In genomic region chr9:12723409-12724028, GRCh38 we compare ENCODE assay signal across 8 cellular contexts. TPM values are rescaled to one million over a fixed set of nuclear protein-coding genes. Genes with fewer than 3 reads are reported as not detected.
DNase-seq lines count a peak whose midpoint lies in the region; ATAC-seq, FAIRE-seq and TF ChIP-seq lines count a peak whose summit lies in the region.

No MANE protein-coding gene starts in this region.

- ATAC-seq in HG02885 (IDR thresholded peaks at IDR 0.05; ENCODE audit: poor library complexity, unreplicated experiment), result peak; percentile 37
- peak; percentile 70 for ATAC-seq in left colon
- ATAC-seq in GM18517 (IDR thresholded peaks at IDR 0.05; ENCODE audit: unreplicated experiment), result no peak
- no peak for ATAC-seq in stimulated activated naive B cell treated with anti-CD40 and anti-IgM and Interleukin-4, amounts not matched to agents 10 μg/mL and 1 μg/mL and 100 μg/mL, for 72 hours (replicated peaks)

- peaks cover 1 to 3% of the 10 kb centered on the region in 2 donors for H3K9me3 Mint-ChIP-seq in stimulated activated naive B cell treated with anti-CD40 and anti-IgM and Interleukin-4, amounts not matched to agents 10 μg/mL and 1 μg/mL and 100 μg/mL, for 72 hours

- no peaks in the 10 kb centered on the region for H3K36me3 Mint-ChIP-seq in stimulated activated naive B cell treated with anti-CD40 and anti-IgM and Interleukin-4, amounts not matched to agents 10 μg/mL and 1 μg/mL and 100 μg/mL, for 72 hours

- no peak overlapping the region for H3K4me3 ChIP-seq in AG04450 (ENCODE audit: low read depth, low read length)

- no peaks in the 10 kb centered on the region for H3K9me3 ChIP-seq in AG04450 (ENCODE audit: control insufficient read depth, insufficient read depth, low read length)

- no peaks in the 10 kb centered on the region for H3K27me3 Mint-ChIP-seq in stimulated activated naive B cell treated with anti-CD40 and anti-IgM and Interleukin-4, amounts not matched to agents 10 μg/mL and 1 μg/mL and 100 μg/mL, for 72 hours

- intact Hi-C loops in left colon (cut with DNase I, micrococcal nuclease), result loop anchor here in 1 of 2 donors (2.0 to 5.0 kb wide), 2 partner anchors 161 to 364 kb away; no protein-coding TSS in a partner anchor

- CTCF ChIA-PET in AG04450 (lab: Charles Lee), result interaction anchor here (0.7 to 7.6 kb wide), 17 partner anchors 10 to 366 kb away, joined by 3 to 102 read pairs (median 4); no protein-coding TSS in a partner anchor

- H3K4me3 Mint-ChIP-seq in stimulated activated naive B cell treated with anti-CD40 and anti-IgM and Interleukin-4, amounts not matched to agents 10 μg/mL and 1 μg/mL and 100 μg/mL, for 72 hours, result no peak overlapping the region

- peak; percentile 98 for FAIRE-seq in TTC549 (lab: Jason Lieb, UNC)

- H3K4me1 Mint-ChIP-seq in stimulated activated naive B cell treated with anti-CD40 and anti-IgM and Interleukin-4, amounts not matched to agents 10 μg/mL and 1 μg/mL and 100 μg/mL, for 72 hours, result no peaks in the 10 kb centered on the region

- no peak overlapping the region for H3K27ac ChIP-seq in AG04450 (ENCODE audit: low read depth, low read length)

- no peaks in the 10 kb centered on the region for H3K27me3 ChIP-seq in AG04450 (ENCODE audit: control insufficient read depth, insufficient read depth, low read length)

- DNase-seq in AG04450 (ENCODE audit: low read depth, low spot score) (no peak), left colon (no peak), germinal center (ENCODE audit: low spot score) (no peak)
- DNase-seq in activated CD8-positive, alpha-beta memory T cell treated with anti-CD3 and anti-CD28 coated beads for 24 hours, result no peak
- DNase-seq in stimulated activated naive B cell treated with anti-CD40 and anti-IgM and Interleukin-4, amounts not matched to agents 10 μg/mL and 1 μg/mL and 100 μg/mL, for 72 hours, result no peak

- peak; percentile 53 for TF ChIP-seq CTCF in AG04450 (IDR thresholded peaks at IDR 0.05; ENCODE audit: low read depth, low read length)

- no peak overlapping the region for H3K27ac Mint-ChIP-seq in stimulated activated naive B cell treated with anti-CD40 and anti-IgM and Interleukin-4, amounts not matched to agents 10 μg/mL and 1 μg/mL and 100 μg/mL, for 72 hours

- POLR2A ChIA-PET in AG04450 (lab: Yijun Ruan, JAX), result interaction anchor here (0.9 to 1.4 kb wide), 2 partner anchors 161 kb away, joined by 3 read pairs; no protein-coding TSS in a partner anchor

RNA-seq across cellular contexts. Expression of gene TYRP1, which starts 30.3 kb away (rescaled TPM):
- polyA plus RNA-seq in AG04450 (2011; rRNA removed), result 0.26 and 0.38 TPM in 2 replicates
- polyA minus RNA-seq in AG04450 (2011; rRNA and poly(A)+ RNA removed), result 0.22 TPM in 1 of 2 replicates, not detected in the other
- total RNA-seq in left colon, result 1 to 10 TPM in 1 of 2 donors, under 1 TPM in 1; 0.40 to 1.9 TPM

RNA-seq across cellular contexts. Expression of gene LURAP1L, which starts 51.3 kb away (rescaled TPM):
- 40.8 and 51.4 TPM in 2 replicates for polyA plus RNA-seq in AG04450 (2011; rRNA removed)
- polyA minus RNA-seq in AG04450 (2011; rRNA and poly(A)+ RNA removed), result 80.2 and 81.8 TPM in 2 replicates
- 10 to 100 TPM; 26.6 to 29.8 TPM for total RNA-seq in left colon

Comparison
In these comparisons a context has a peak if more than half of its experiments do, and no peak if none do; other contexts are left out.
1. ATAC-seq: peak in HG02885 (single experiment) and left colon (single experiment); none in GM18517 (single experiment) and stimulated activated naive B cell treated with anti-CD40 and anti-IgM and Interleukin-4, amounts not matched to agents 10 μg/mL and 1 μg/mL and 100 μg/mL, for 72 hours (0 of 2).